Comparison of ENCODE assay signal across 9 cellular contexts in the genomic region with DNA sequence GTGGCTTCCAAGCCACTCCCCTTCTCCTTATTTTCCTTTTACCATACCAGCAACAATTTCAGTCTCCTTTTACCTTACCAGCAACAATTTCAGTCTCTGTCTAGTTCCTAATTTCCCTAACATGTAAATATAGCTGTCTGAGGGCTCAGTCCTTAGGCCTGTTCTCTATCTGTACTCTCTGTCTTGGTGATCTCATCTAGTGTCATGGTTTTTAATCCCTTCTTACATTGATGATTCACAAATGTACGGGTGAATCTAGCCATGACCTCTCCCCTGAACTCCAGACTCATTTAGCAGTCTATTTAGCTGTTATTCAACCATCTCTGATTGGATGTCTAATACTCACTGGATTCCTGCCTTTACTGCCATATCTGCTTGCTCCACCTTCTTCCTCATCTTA. TPM values are rescaled to one million over a fixed set of nuclear protein-coding genes. Genes with fewer than 3 reads are reported as not detected.
DNase-seq lines count a peak whose midpoint lies in the region; ATAC-seq and TF ChIP-seq lines count a peak whose summit lies in the region.
"Had no signal": no experiment of that assay in that cellular context is flagged by ENCODE, and none has a peak within 500 bp of the region (broad histone marks: within the 10 kb centered on the region; RNA-seq: fewer than 3 reads in every experiment).

No MANE protein-coding gene starts in this region.

- no peaks in the 10 kb centered on the region for H3K36me3 Mint-ChIP-seq in memory B cell
- H3K36me3 Mint-ChIP-seq in activated CD8-positive, alpha-beta memory T cell treated with anti-CD3 and anti-CD28 coated beads, Interleukin-2, amount 10 ng/mL, durations not matched to agents 7 days and 5 days, result peaks cover 1% of the 10 kb centered on the region
- H3K36me3 Mint-ChIP-seq in effector memory CD8-positive, alpha-beta T cell (ENCODE audit: insufficient read depth), result no peaks in the 10 kb centered on the region

- H3K4me3 ChIP-seq in OCI-LY3 (ENCODE audit: low read length), result no peak overlapping the region
- H3K4me3 ChIP-seq: heart left ventricle had no signal

- no peak overlapping the region for H3K9ac ChIP-seq in OCI-LY3 (ENCODE audit: low read length)

- H3K27me3 ChIP-seq in OCI-LY3 (ENCODE audit: low read depth, low read length), result no peaks in the 10 kb centered on the region
- H3K27me3 ChIP-seq: heart left ventricle had no signal

- DNase-seq in memory B cell (ENCODE audit: low spot score in 2 of 2) (no peak), NCI-H345 (lab: John Stamatoyannopoulos, UW) (no peak), NCI-H187 treated with DMSO at 0.1 percent for 48 hours (lab: John Stamatoyannopoulos, UW) (no peak)
- DNase-seq in activated CD8-positive, alpha-beta memory T cell treated with anti-CD3 and anti-CD28 coated beads, Interleukin-2, amount 10 ng/mL, durations not matched to agents 7 days and 5 days, result no peak
- DNase-seq in effector memory CD8-positive, alpha-beta T cell, result no peak
- DNase-seq: heart left ventricle had no signal

- CTCF ChIA-PET in activated CD8-positive, alpha-beta memory T cell treated with anti-CD3 and anti-CD28 coated beads, Interleukin-2, amount 10 ng/mL, durations not matched to agents 7 days and 5 days (lab: Charles Lee), result no interaction called here

- H3K27me3 Mint-ChIP-seq in memory B cell, result no peaks in the 10 kb centered on the region
- peaks cover 5% of the 10 kb centered on the region for H3K27me3 Mint-ChIP-seq in activated CD8-positive, alpha-beta memory T cell treated with anti-CD3 and anti-CD28 coated beads, Interleukin-2, amount 10 ng/mL, durations not matched to agents 7 days and 5 days
- H3K27me3 Mint-ChIP-seq in effector memory CD8-positive, alpha-beta T cell, result no peaks in the 10 kb centered on the region

- no peaks in the 10 kb centered on the region for H3K9me3 ChIP-seq in OCI-LY3 (ENCODE audit: insufficient read depth, low read length)
- H3K9me3 ChIP-seq: heart left ventricle had no signal

- H3K36me3 ChIP-seq in OCI-LY3 (replicated peaks; ENCODE audit: low read depth, low read length), result no peaks in the 10 kb centered on the region
- H3K36me3 ChIP-seq: heart left ventricle had no signal

- H3K27ac Mint-ChIP-seq in memory B cell, result peak overlapping the region; percentile 31
- H3K27ac Mint-ChIP-seq in activated CD8-positive, alpha-beta memory T cell treated with anti-CD3 and anti-CD28 coated beads, Interleukin-2, amount 10 ng/mL, durations not matched to agents 7 days and 5 days, result no peak overlapping the region
- no peak overlapping the region for H3K27ac Mint-ChIP-seq in effector memory CD8-positive, alpha-beta T cell

- ATAC-seq in GM18508 (IDR thresholded peaks at IDR 0.05; ENCODE audit: insufficient read depth, unreplicated experiment) (peak; percentile 75), HG02571 (IDR thresholded peaks at IDR 0.05; ENCODE audit: unreplicated experiment) (peak; percentile 69), memory B cell (ENCODE audit: low read depth) (peak; percentile 29)
- ATAC-seq in activated CD8-positive, alpha-beta memory T cell treated with anti-CD3 and anti-CD28 coated beads, Interleukin-2, amount 10 ng/mL, durations not matched to agents 7 days and 5 days, result no peak
- ATAC-seq in effector memory CD8-positive, alpha-beta T cell (replicated peaks), result no peak

- H3K4me1 ChIP-seq in OCI-LY3 (ENCODE audit: low read length), result peaks cover 18% of the 10 kb centered on the region

- no peaks in the 10 kb centered on the region for H4K20me1 ChIP-seq in OCI-LY3 (ENCODE audit: insufficient read depth, low read length)

- TF ChIP-seq CTCF in OCI-LY3 (IDR thresholded peaks at IDR 0.05; ENCODE audit: low read depth, low read length), result no peak

- no peaks in the 10 kb centered on the region for H3K9me3 Mint-ChIP-seq in memory B cell
- no peaks in the 10 kb centered on the region for H3K9me3 Mint-ChIP-seq in activated CD8-positive, alpha-beta memory T cell treated with anti-CD3 and anti-CD28 coated beads, Interleukin-2, amount 10 ng/mL, durations not matched to agents 7 days and 5 days (ENCODE audit: low read depth)
- no peaks in the 10 kb centered on the region for H3K9me3 Mint-ChIP-seq in effector memory CD8-positive, alpha-beta T cell

- H3K79me2 ChIP-seq in OCI-LY3 (ENCODE audit: low read length), result no peaks in the 10 kb centered on the region

- no peak overlapping the region for H3K27ac ChIP-seq in OCI-LY3 (ENCODE audit: low read length)

- no peak overlapping the region for H3K4me3 Mint-ChIP-seq in memory B cell
- H3K4me3 Mint-ChIP-seq in activated CD8-positive, alpha-beta memory T cell treated with anti-CD3 and anti-CD28 coated beads, Interleukin-2, amount 10 ng/mL, durations not matched to agents 7 days and 5 days, result no peak overlapping the region
- no peak overlapping the region for H3K4me3 Mint-ChIP-seq in effector memory CD8-positive, alpha-beta T cell

- H3K4me2 ChIP-seq in OCI-LY3 (ENCODE audit: low read length), result no peak overlapping the region

- 0 out of 2 replicates have a peak overlapping the region, but pooled peaks have one; percentile 4 for H2AFZ ChIP-seq in OCI-LY3 (ENCODE audit: low read depth, low read length)

- H3K4me1 Mint-ChIP-seq in memory B cell, result peaks cover 52% of the 10 kb centered on the region
- peaks cover 17% of the 10 kb centered on the region for H3K4me1 Mint-ChIP-seq in activated CD8-positive, alpha-beta memory T cell treated with anti-CD3 and anti-CD28 coated beads, Interleukin-2, amount 10 ng/mL, durations not matched to agents 7 days and 5 days
- peaks cover 24 to 35% of the 10 kb centered on the region in 2 donors for H3K4me1 Mint-ChIP-seq in effector memory CD8-positive, alpha-beta T cell (ENCODE audit: low read depth in 2 of 2)

RNA-seq across cellular contexts. Expression of gene IL15, which starts 7.2 kb away (rescaled TPM):
- total RNA-seq in activated CD8-positive, alpha-beta memory T cell treated with anti-CD3 and anti-CD28 coated beads, Interleukin-2, amount 10 ng/mL, durations not matched to agents 7 days and 5 days, result 1 to 10 TPM; 3.4 to 4.0 TPM

Comparison
In these comparisons a context has a peak if more than half of its experiments do, and no peak if none do; other contexts are left out.
1. ATAC-seq: peak in GM18508 (single experiment), HG02571 (single experiment) and memory B cell (single experiment); none in activated CD8-positive, alpha-beta memory T cell treated with anti-CD3 and anti-CD28 coated beads, Interleukin-2, amount 10 ng/mL, durations not matched to agents 7 days and 5 days (single experiment) and effector memory CD8-positive, alpha-beta T cell (single experiment).